1 cellular context compared by ENCODE assay signal in the genomic region with DNA sequence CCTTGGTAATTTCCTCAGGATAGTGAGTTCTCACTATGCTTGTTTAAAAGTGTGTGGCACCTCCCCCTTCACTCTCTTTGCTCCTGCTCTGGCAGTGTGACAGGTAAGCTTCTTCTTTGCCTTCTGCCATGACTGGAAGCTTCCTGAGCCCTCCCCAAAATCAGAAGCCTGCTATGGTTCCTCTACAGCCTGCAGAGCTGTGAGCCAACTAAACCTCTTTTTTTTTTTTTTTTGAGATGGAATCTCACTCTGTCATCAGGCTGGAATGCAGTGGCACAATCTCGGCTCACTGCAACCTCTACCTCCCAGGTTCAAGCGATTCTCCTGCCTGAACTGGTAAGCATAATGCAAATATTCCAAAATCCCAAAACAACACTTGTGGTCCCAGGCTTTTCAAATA.
TF ChIP-seq lines count a peak whose summit lies in the region.

No MANE protein-coding gene starts in this region.

TF ChIP-seq in GM23338, 12 proteins besides CTCF, POLR2A, EP300 and RAD21 (continued from another document):
- TF ChIP-seq, protein P1, sequence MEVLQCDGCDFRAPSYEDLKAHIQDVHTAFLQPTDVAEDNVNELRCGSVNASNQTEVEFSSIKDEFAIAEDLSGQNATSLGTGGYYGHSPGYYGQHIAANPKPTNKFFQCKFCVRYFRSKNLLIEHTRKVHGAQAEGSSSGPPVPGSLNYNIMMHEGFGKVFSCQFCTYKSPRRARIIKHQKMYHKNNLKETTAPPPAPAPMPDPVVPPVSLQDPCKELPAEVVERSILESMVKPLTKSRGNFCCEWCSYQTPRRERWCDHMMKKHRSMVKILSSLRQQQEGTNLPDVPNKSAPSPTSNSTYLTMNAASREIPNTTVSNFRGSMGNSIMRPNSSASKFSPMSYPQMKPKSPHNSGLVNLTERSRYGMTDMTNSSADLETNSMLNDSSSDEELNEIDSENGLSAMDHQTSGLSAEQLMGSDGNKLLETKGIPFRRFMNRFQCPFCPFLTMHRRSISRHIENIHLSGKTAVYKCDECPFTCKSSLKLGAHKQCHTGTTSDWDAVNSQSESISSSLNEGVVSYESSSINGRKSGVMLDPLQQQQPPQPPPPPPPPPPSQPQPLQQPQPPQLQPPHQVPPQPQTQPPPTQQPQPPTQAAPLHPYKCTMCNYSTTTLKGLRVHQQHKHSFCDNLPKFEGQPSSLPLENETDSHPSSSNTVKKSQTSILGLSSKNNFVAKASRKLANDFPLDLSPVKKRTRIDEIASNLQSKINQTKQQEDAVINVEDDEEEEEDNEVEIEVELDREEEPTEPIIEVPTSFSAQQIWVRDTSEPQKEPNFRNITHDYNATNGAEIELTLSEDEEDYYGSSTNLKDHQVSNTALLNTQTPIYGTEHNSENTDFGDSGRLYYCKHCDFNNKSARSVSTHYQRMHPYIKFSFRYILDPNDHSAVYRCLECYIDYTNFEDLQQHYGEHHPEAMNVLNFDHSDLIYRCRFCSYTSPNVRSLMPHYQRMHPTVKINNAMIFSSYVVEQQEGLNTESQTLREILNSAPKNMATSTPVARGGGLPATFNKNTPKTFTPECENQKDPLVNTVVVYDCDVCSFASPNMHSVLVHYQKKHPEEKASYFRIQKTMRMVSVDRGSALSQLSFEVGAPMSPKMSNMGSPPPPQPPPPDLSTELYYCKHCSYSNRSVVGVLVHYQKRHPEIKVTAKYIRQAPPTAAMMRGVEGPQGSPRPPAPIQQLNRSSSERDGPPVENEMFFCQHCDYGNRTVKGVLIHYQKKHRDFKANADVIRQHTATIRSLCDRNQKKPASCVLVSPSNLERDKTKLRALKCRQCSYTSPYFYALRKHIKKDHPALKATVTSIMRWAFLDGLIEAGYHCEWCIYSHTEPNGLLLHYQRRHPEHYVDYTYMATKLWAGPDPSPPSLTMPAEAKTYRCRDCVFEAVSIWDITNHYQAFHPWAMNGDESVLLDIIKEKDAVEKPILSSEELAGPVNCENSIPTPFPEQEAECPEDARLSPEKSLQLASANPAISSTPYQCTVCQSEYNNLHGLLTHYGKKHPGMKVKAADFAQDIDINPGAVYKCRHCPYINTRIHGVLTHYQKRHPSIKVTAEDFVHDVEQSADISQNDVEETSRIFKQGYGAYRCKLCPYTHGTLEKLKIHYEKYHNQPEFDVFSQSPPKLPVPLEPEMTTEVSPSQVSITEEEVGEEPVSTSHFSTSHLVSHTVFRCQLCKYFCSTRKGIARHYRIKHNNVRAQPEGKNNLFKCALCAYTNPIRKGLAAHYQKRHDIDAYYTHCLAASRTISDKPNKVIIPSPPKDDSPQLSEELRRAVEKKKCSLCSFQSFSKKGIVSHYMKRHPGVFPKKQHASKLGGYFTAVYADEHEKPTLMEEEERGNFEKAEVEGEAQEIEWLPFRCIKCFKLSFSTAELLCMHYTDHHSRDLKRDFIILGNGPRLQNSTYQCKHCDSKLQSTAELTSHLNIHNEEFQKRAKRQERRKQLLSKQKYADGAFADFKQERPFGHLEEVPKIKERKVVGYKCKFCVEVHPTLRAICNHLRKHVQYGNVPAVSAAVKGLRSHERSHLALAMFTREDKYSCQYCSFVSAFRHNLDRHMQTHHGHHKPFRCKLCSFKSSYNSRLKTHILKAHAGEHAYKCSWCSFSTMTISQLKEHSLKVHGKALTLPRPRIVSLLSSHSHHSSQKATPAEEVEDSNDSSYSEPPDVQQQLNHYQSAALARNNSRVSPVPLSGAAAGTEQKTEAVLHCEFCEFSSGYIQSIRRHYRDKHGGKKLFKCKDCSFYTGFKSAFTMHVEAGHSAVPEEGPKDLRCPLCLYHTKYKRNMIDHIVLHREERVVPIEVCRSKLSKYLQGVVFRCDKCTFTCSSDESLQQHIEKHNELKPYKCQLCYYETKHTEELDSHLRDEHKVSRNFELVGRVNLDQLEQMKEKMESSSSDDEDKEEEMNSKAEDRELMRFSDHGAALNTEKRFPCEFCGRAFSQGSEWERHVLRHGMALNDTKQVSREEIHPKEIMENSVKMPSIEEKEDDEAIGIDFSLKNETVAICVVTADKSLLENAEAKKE (CRISPR knock-in tag; IDR thresholded peaks at IDR 0.05): no peak
- no peak for TF ChIP-seq STAT1 (IDR thresholded peaks at IDR 0.05; ENCODE audit: unreplicated experiment)
- TF ChIP-seq ZNF114 (CRISPR knock-in tag; IDR thresholded peaks at IDR 0.05): no peak
- no peak for TF ChIP-seq CREB1 (CRISPR knock-in tag; IDR thresholded peaks at IDR 0.05; ENCODE audit: low read depth)
